ENCODE assay signal across 21 cellular contexts in genomic region chr10:65544756-65545155, GRCh38.
DNase-seq lines count a peak whose midpoint lies in the region; ATAC-seq, FAIRE-seq and TF ChIP-seq lines count a peak whose summit lies in the region.
"Had no signal": no experiment of that assay in that cellular context is flagged by ENCODE, and none has a peak within 500 bp of the region (broad histone marks: within the 10 kb centered on the region; RNA-seq: fewer than 3 reads in every experiment).

No MANE protein-coding gene starts in this region.

- H3K4me2 ChIP-seq in HepG2 (ENCODE audit: low read depth, low read length) (no peak overlapping the region), GM12878 (ENCODE audit: control insufficient read depth, insufficient read depth) (no peak overlapping the region), hepatocyte (no peak overlapping the region)
- H3K4me2 ChIP-seq: A549; BLaER1 treated with 17β-estradiol and CSF1 and Interleukin-3, amounts not matched to agents 10 nM and 100 nM had no signal

- H2AFZ ChIP-seq in HepG2 (ENCODE audit: low read length), result no peak overlapping the region
- no peak overlapping the region for H2AFZ ChIP-seq in GM12878 (ENCODE audit: control insufficient read depth, low read depth, low read length)
- no peak overlapping the region for H2AFZ ChIP-seq in hepatocyte

- BruUV-seq in HepG2 (replicated peaks; lab: Mats Ljungman, UMichigan) (no TSS peak), GM12878 (replicated peaks; lab: Mats Ljungman, UMichigan) (no TSS peak)

- H4K20me1 ChIP-seq in HepG2 (ENCODE audit: insufficient read depth, low read length), result no peaks in the 10 kb centered on the region
- H4K20me1 ChIP-seq in GM12878 (ENCODE audit: control insufficient read depth, insufficient read depth), result no peaks in the 10 kb centered on the region
- H4K20me1 ChIP-seq in hepatocyte (ENCODE audit: insufficient read depth, poor library complexity, severe bottlenecking), result no peaks in the 10 kb centered on the region
- H4K20me1 ChIP-seq: BLaER1 treated with 17β-estradiol and CSF1 and Interleukin-3, amounts not matched to agents 10 nM and 100 nM had no signal

- POLR2A ChIA-PET in HepG2 (lab: Yijun Ruan, JAX) (no interaction called here), GM12878 (lab: Charles Lee) (no interaction called here)

- CTCF ChIA-PET in HepG2 (lab: Yijun Ruan, JAX; ENCODE audit: low intra/inter-chr PET ratio, low total read pairs) (no interaction called here), GM12878 (lab: Yijun Ruan, JAX) (interaction anchor here (0.5 to 1.4 kb wide), 2 partner anchors 635 to 1777 kb away, joined by 3 to 5 read pairs; no protein-coding TSS in a partner anchor)

- no peaks in the 10 kb centered on the region for H3K36me3 ChIP-seq in HepG2 (replicated peaks in 1 of 2; ENCODE audit: control insufficient read depth in 1 of 2, insufficient read depth in 2 of 2, low read length in 2 of 2)
- H3K36me3 ChIP-seq in right lobe of liver, result no peaks in the 10 kb centered on the region
- no peaks in the 10 kb centered on the region for H3K36me3 ChIP-seq in GM12878 (ENCODE audit: control insufficient read depth in 2 of 2, insufficient read depth in 2 of 2, low read length in 1 of 2)
- H3K36me3 ChIP-seq in hepatocyte (replicated peaks; ENCODE audit: insufficient read depth, low read depth), result no peaks in the 10 kb centered on the region
- H3K36me3 ChIP-seq: BE2C; BLaER1 treated with 17β-estradiol and CSF1 and Interleukin-3, amounts not matched to agents 10 nM and 100 nM had no signal

- TF ChIP-seq CTCF in HepG2 (CRISPR knock-in tag; IDR thresholded peaks at IDR 0.05), result peak; percentile 52
- TF ChIP-seq CTCF in right lobe of liver (IDR thresholded peaks at IDR 0.05), result no peak
- TF ChIP-seq CTCF in GM12878 (IDR thresholded peaks at IDR 0.05 in 2 of 3, conservative IDR thresholded peaks at IDR 0.05 in 1 of 3; ENCODE audit: control insufficient read depth in 2 of 3, extremely low read depth in 1 of 3, insufficient read depth in 1 of 3, low read depth in 3 of 3, low read length in 3 of 3), result no peak; a peak in 1 of 6 replicates
- TF ChIP-seq CTCF in hepatocyte (IDR thresholded peaks at IDR 0.05; ENCODE audit: poor library complexity), result no peak

- ATAC-seq in HepG2 (peak; percentile 86), right lobe of liver (no peak), GM12878 (peak; percentile 42; the same call in 1 of the 3 replicates), HG02981 (IDR thresholded peaks at IDR 0.05; ENCODE audit: unreplicated experiment) (no peak)
- ATAC-seq: A549, HCT116 had no signal

- intact Hi-C loops in HepG2 (cut with micrococcal nuclease; ENCODE audit: unreplicated experiment) (no loop called here), right lobe of liver (cut with DNase I) (no loop called here), GM12878 (cut with micrococcal nuclease; ENCODE audit: unreplicated experiment) (no loop called here)

- no peak overlapping the region for H3K4me3 ChIP-seq in HepG2 (replicated peaks in 1 of 3; ENCODE audit: insufficient read depth in 1 of 3, low read depth in 2 of 3, low read length in 3 of 3)
- H3K4me3 ChIP-seq in right lobe of liver, result no peak overlapping the region
- H3K4me3 ChIP-seq in GM12878, result no peak overlapping the region
- no peak overlapping the region for H3K4me3 ChIP-seq in hepatocyte
- H3K4me3 ChIP-seq: A549; BLaER1 treated with 17β-estradiol and CSF1 and Interleukin-3, amounts not matched to agents 10 nM and 100 nM had no signal

- H3K9ac ChIP-seq in HepG2 (ENCODE audit: insufficient read depth, low read depth, low read length), result no peak overlapping the region
- no peak overlapping the region for H3K9ac ChIP-seq in GM12878 (ENCODE audit: control insufficient read depth, insufficient read depth, low read length)
- H3K9ac ChIP-seq: BLaER1 treated with 17β-estradiol and CSF1 and Interleukin-3, amounts not matched to agents 10 nM and 100 nM had no signal

- DNase-seq in HepG2 (ENCODE audit: low spot score) (peak; percentile 41), right lobe of liver (no peak), GM12878 (ENCODE audit: low read depth, low spot score) (no peak), hepatocyte (ENCODE audit: low spot score) (peak; percentile 16), H4 (ENCODE audit: low spot score) (no peak)
- DNase-seq: 8988T; ACHN; AML-193; BE2C; CD4-positive, alpha-beta T cell; CD8-positive, alpha-beta memory T cell; DMS 273 treated with DMSO at 0.1 percent for 48 hours; DND-41; GOT3; H9 had no signal

- RAD21 ChIA-PET in GM12878 (lab: Charles Lee; ENCODE audit: unreplicated experiment), result no interaction called here

- H3K9me3 ChIP-seq in HepG2 (ENCODE audit: low read length), result no peaks in the 10 kb centered on the region
- no peaks in the 10 kb centered on the region for H3K9me3 ChIP-seq in right lobe of liver
- H3K9me3 ChIP-seq in GM12878 (replicated peaks; ENCODE audit: control insufficient read depth, insufficient read depth, low read length), result no peaks in the 10 kb centered on the region
- H3K9me3 ChIP-seq in hepatocyte (ENCODE audit: low read depth), result no peaks in the 10 kb centered on the region
- H3K9me3 ChIP-seq: A549; BE2C; BLaER1 treated with 17β-estradiol and CSF1 and Interleukin-3, amounts not matched to agents 10 nM and 100 nM had no signal

- TF ChIP-seq RAD21 in HepG2 (CRISPR knock-in tag; IDR thresholded peaks at IDR 0.05) (no peak), GM12878 (IDR thresholded peaks at IDR 0.05; ENCODE audit: insufficient read depth, low read depth, low read length) (no peak)

- in situ Hi-C loops in HepG2 (cut with HindIII; ENCODE audit: extremely low pct_ligation_motif_present, low pct_unique_long_range_greater_than_20kb), result no loop called here
- in situ Hi-C loops in GM12878 (cut with MboI), result no loop called here

- H3K27me3 ChIP-seq in HepG2 (ENCODE audit: control insufficient read depth in 1 of 2, insufficient read depth in 2 of 2, low read length in 2 of 2) (no peaks in the 10 kb centered on the region), right lobe of liver (no peaks in the 10 kb centered on the region), GM12878 (replicated peaks in 1 of 2; ENCODE audit: control insufficient read depth in 2 of 2, insufficient read depth in 2 of 2, low read length in 1 of 2) (no peaks in the 10 kb centered on the region), hepatocyte (no peaks in the 10 kb centered on the region)
- H3K27me3 ChIP-seq: BE2C; BLaER1 treated with 17β-estradiol and CSF1 and Interleukin-3, amounts not matched to agents 10 nM and 100 nM had no signal

- peak in 1 of 2 experiments; percentile 36; a peak in 1 of 4 replicates for TF ChIP-seq EP300 in HepG2 (IDR thresholded peaks at IDR 0.05; ENCODE audit: low read depth in 2 of 2, low read length in 2 of 2)
- TF ChIP-seq EP300 in HepG2 (CRISPR knock-in tag; IDR thresholded peaks at IDR 0.05; ENCODE audit: borderline replicate concordance), result no peak
- no peak for TF ChIP-seq EP300 in GM12878 (IDR thresholded peaks at IDR 0.05; ENCODE audit: borderline replicate concordance in 1 of 2, control insufficient read depth in 1 of 2, low read depth in 2 of 2, low read length in 2 of 2)

- FAIRE-seq in HepG2 (lab: Jason Lieb, UNC) (no peak), GM12878 (lab: Jason Lieb, UNC) (no peak)
- FAIRE-seq: A549, D721Med, G401.6 had no signal

- H3K9me2 ChIP-seq in hepatocyte (replicated peaks; ENCODE audit: insufficient read depth), result no peaks in the 10 kb centered on the region

- TF ChIP-seq POLR2A in HepG2 (IDR thresholded peaks at IDR 0.05; ENCODE audit: insufficient read depth in 1 of 2, low read depth in 2 of 2, low read length in 2 of 2), result no peak
- no peak for TF ChIP-seq POLR2A in right lobe of liver (IDR thresholded peaks at IDR 0.05)
- TF ChIP-seq POLR2A in GM12878 (IDR thresholded peaks at IDR 0.05; ENCODE audit: low read depth, low read length), result no peak

- H3K79me2 ChIP-seq in HepG2 (ENCODE audit: insufficient read depth, low read length) (no peaks in the 10 kb centered on the region), GM12878 (ENCODE audit: control insufficient read depth, insufficient read depth, low read length) (no peaks in the 10 kb centered on the region), hepatocyte (no peaks in the 10 kb centered on the region)

- H3K27ac ChIP-seq in HepG2 (ENCODE audit: extremely low read length, insufficient read depth, low read length) (no peak overlapping the region), right lobe of liver (no peak overlapping the region), GM12878 (ENCODE audit: control insufficient read depth, insufficient read depth) (no peak overlapping the region), hepatocyte (no peak overlapping the region)
- H3K27ac ChIP-seq: A549; BLaER1 treated with 17β-estradiol and CSF1 and Interleukin-3, amounts not matched to agents 10 nM and 100 nM had no signal

- SMC1A ChIA-PET in GM12878 (lab: Charles Lee; ENCODE audit: uncharacterized antibody, unreplicated experiment), result interaction anchor here (0.5 kb wide), 1 partner anchor 564 kb away, joined by 3 read pairs; no protein-coding TSS in a partner anchor

- no CpG with 5 or more reads among the region's 1 CpG for WGBS in HepG2 (ENCODE audit: low lambda C conversion rate)
- 83% methylated on average over 1 of the region's 1 CpG for WGBS in right lobe of liver (ENCODE audit: insufficient coverage, low coverage, low lambda C conversion rate, missing lambda C conversion rate)
- WGBS in GM12878 (ENCODE audit: insufficient coverage, insufficient replicate concordance, low lambda C conversion rate, missing lambda C conversion rate), result 44% methylated on average over 1 of the region's 1 CpG
- WGBS in hepatocyte (ENCODE audit: low lambda C conversion rate, missing lambda C conversion rate), result 84% methylated on average over 1 of the region's 1 CpG

- H3K4me1 ChIP-seq in HepG2 (ENCODE audit: insufficient read depth, low read length) (peaks cover 13% of the 10 kb centered on the region), right lobe of liver (no peaks in the 10 kb centered on the region), GM12878 (ENCODE audit: control insufficient read depth, insufficient read depth, low read length) (no peaks in the 10 kb centered on the region), hepatocyte (ENCODE audit: insufficient read depth) (no peaks in the 10 kb centered on the region)
- H3K4me1 ChIP-seq: A549; BE2C; BLaER1 treated with 17β-estradiol and CSF1 and Interleukin-3, amounts not matched to agents 10 nM and 100 nM had no signal

TF ChIP-seq in HepG2, 621 proteins besides CTCF, POLR2A, EP300 and RAD21 (continues in another document):
- peak; percentile 23 for TF ChIP-seq TEAD3 (CRISPR knock-in tag; optimal IDR thresholded peaks at IDR 0.05; ENCODE audit: borderline replicate concordance)
- TF ChIP-seq RXRA (CRISPR knock-in tag; IDR thresholded peaks at IDR 0.05), result peak; percentile 83; the same call in 1 of the 2 replicates
- TF ChIP-seq BCL6 (CRISPR knock-in tag; IDR thresholded peaks at IDR 0.05), result peak; percentile 88
- peak; percentile 71; the same call in 1 of the 2 replicates for TF ChIP-seq NCOR1 (IDR thresholded peaks at IDR 0.05; ENCODE audit: borderline replicate concordance, low read length)

Comparison
In these comparisons a context has a peak if more than half of its experiments do, and no peak if none do; other contexts are left out.
1. ATAC-seq: peak in HepG2 (single experiment) and GM12878 (single experiment); none in right lobe of liver (0 of 4) and HG02981 (single experiment).
2. DNase-seq: peak in HepG2 (single experiment) and hepatocyte (single experiment); none in right lobe of liver (0 of 3), GM12878 (single experiment) and H4 (single experiment).
3. Of the 75 proteins assayed by ChIP-seq in both HepG2 and GM12878: peak only in HepG2: CTCF, TBL1XR1 and TCF7; only in GM12878: none; in both: none; in neither: 69; mixed calls (peak in some experiments, not most) for 3.